In genomic region chr4:84792366-84793301, GRCh38 we compare ENCODE assay signal across 22 cellular contexts.
DNase-seq lines count a peak whose midpoint lies in the region; FAIRE-seq and TF ChIP-seq lines count a peak whose summit lies in the region.
"Had no signal": no experiment of that assay in that cellular context is flagged by ENCODE, and none has a peak within 500 bp of the region (broad histone marks: within the 10 kb centered on the region; RNA-seq: fewer than 3 reads in every experiment).

No MANE protein-coding gene starts in this region.

- H3K18ac ChIP-seq in trophoblast cell (ENCODE audit: low read length): no peak overlapping the region

- H3K4me2 ChIP-seq in trophoblast cell (ENCODE audit: low read length): no peak overlapping the region

- H3K4me1 ChIP-seq in trophoblast cell (ENCODE audit: control insufficient read depth in 1 of 2, insufficient read depth in 2 of 2, low read length in 2 of 2): no peaks in the 10 kb centered on the region
- H3K4me1 ChIP-seq in thyroid gland: no peaks in the 10 kb centered on the region
- H3K4me1 ChIP-seq in esophagus squamous epithelium: no peaks in the 10 kb centered on the region
- H3K4me1 ChIP-seq in kidney (ENCODE audit: control insufficient read depth in 1 of 2, insufficient read depth in 1 of 2, low read depth in 1 of 2, low read length in 2 of 2): no peaks in the 10 kb centered on the region
- H3K4me1 ChIP-seq: colonic mucosa, foreskin keratinocyte, prostate gland, tibial nerve had no signal

- TF ChIP-seq POLR2A in thyroid gland (IDR thresholded peaks at IDR 0.05) (no peak), esophagus squamous epithelium (IDR thresholded peaks at IDR 0.05) (no peak)

- H3K4ac ChIP-seq in trophoblast cell (ENCODE audit: low read depth, low read length): no peak overlapping the region

- no peak overlapping the region for H2AK5ac ChIP-seq in trophoblast cell (ENCODE audit: low read length)

- H4K8ac ChIP-seq in trophoblast cell (ENCODE audit: low read depth, low read length): no peak overlapping the region

- no peak overlapping the region for H2BK5ac ChIP-seq in trophoblast cell (ENCODE audit: low read depth, low read length, poor library complexity)

- H3K79me1 ChIP-seq in trophoblast cell (ENCODE audit: low read length): no peaks in the 10 kb centered on the region

- no peak overlapping the region for H3K4me3 ChIP-seq in fibroblast of the aortic adventitia (ENCODE audit: low read depth, low read length)
- H3K4me3 ChIP-seq in trophoblast cell (ENCODE audit: low read depth, low read length): no peak overlapping the region
- H3K4me3 ChIP-seq in thyroid gland (replicated peaks in 1 of 3): no peak overlapping the region
- no peak overlapping the region for H3K4me3 ChIP-seq in esophagus squamous epithelium
- H3K4me3 ChIP-seq in kidney (ENCODE audit: low read length in 2 of 2): no peak overlapping the region
- H3K4me3 ChIP-seq: colonic mucosa, prostate gland, tibial nerve had no signal

- TF ChIP-seq CTCF in D721Med (IDR thresholded peaks at IDR 0.05; ENCODE audit: insufficient read depth, missing control alignments): no peak
- no peak for TF ChIP-seq CTCF in fibroblast of the aortic adventitia (IDR thresholded peaks at IDR 0.05; ENCODE audit: insufficient read depth, low read length)
- TF ChIP-seq CTCF in thyroid gland (IDR thresholded peaks at IDR 0.05): no peak
- no peak for TF ChIP-seq CTCF in esophagus squamous epithelium (IDR thresholded peaks at IDR 0.05)
- TF ChIP-seq CTCF in kidney (IDR thresholded peaks at IDR 0.05; ENCODE audit: borderline replicate concordance, extremely low read depth, insufficient read depth): no peak

- no peak overlapping the region for H2AFZ ChIP-seq in trophoblast cell (ENCODE audit: insufficient read depth, low read length, poor library complexity)

- intact Hi-C loops in thyroid gland (cut with DNase I) (no loop called here), esophagus squamous epithelium (cut with DNase I) (no loop called here), kidney (cut with DNase I) (no loop called here)

- H3K79me2 ChIP-seq in trophoblast cell (ENCODE audit: control insufficient read depth, insufficient read depth, low read length, poor library complexity): no peaks in the 10 kb centered on the region

- no CpG with 5 or more reads among the region's 4 CpGs for WGBS in trophoblast cell (ENCODE audit: extremely low coverage, insufficient coverage, insufficient read length)
- WGBS in thyroid gland, 2 donors: 91 to 95% methylated on average over 4 of the region's 4 CpGs
- 61 to 82% methylated on average over 4 of the region's 4 CpGs for WGBS in esophagus squamous epithelium, 2 donors

- H3K27me3 ChIP-seq in trophoblast cell (ENCODE audit: insufficient read depth, low read length) (no peaks in the 10 kb centered on the region), thyroid gland (no peaks in the 10 kb centered on the region), esophagus squamous epithelium (no peaks in the 10 kb centered on the region)
- H3K27me3 ChIP-seq: brain microvascular endothelial cell, colonic mucosa, foreskin keratinocyte, tibial nerve had no signal

- no peak overlapping the region for H2BK120ac ChIP-seq in trophoblast cell (ENCODE audit: insufficient read depth, low read length, poor library complexity)

- DNase-seq in D721Med (ENCODE audit: insufficient read length, low spot score) (no peak), SK-N-DZ (ENCODE audit: low spot score) (peak; percentile 85), fibroblast of the aortic adventitia (ENCODE audit: low read depth) (peak; percentile 47), trophoblast cell (peak; percentile 4 to 63), thyroid gland (no peak), esophagus squamous epithelium (lab: John Stamatoyannopoulos, UW) (no peak), kidney (no peak), GF-D8 (lab: John Stamatoyannopoulos, UW) (no peak)
- DNase-seq: activated naive CD8-positive, alpha-beta T cell treated with anti-CD3 and anti-CD28 coated beads for 36 hours; brain microvascular endothelial cell; Calu3; colonic mucosa; endodermal cell; foreskin keratinocyte; hypothalamus; mesendoderm; NCI-H1694 treated with DMSO at 0.1 percent for 48 hours; NCI-H526 treated with DMSO at 0.1 percent for 48 hours; stimulated activated CD4-positive, alpha-beta T cell treated with anti-CD3 and anti-CD28 coated beads, Interleukin-2, amount 100 ng/mL, for 48 hours had no signal

- H3K9me3 ChIP-seq in trophoblast cell (ENCODE audit: insufficient read depth, low read depth, low read length) (no peaks in the 10 kb centered on the region), thyroid gland (no peaks in the 10 kb centered on the region), esophagus squamous epithelium (no peaks in the 10 kb centered on the region), kidney (ENCODE audit: control insufficient read depth in 1 of 2, low read length in 2 of 2) (no peaks in the 10 kb centered on the region)
- H3K9me3 ChIP-seq: colonic mucosa, prostate gland, tibial nerve had no signal

- H3K27ac ChIP-seq in trophoblast cell (ENCODE audit: low read depth, low read length): no peak overlapping the region
- H3K27ac ChIP-seq in thyroid gland: no peak overlapping the region
- no peak overlapping the region for H3K27ac ChIP-seq in esophagus squamous epithelium
- H3K27ac ChIP-seq in kidney (ENCODE audit: low read depth in 2 of 2, low read length in 2 of 2): no peak overlapping the region
- H3K27ac ChIP-seq: brain microvascular endothelial cell, colonic mucosa, foreskin keratinocyte, prostate gland, tibial nerve had no signal

- peak; percentile 35 for FAIRE-seq in D721Med (lab: Jason Lieb, UNC)
- no peak for FAIRE-seq in kidney (lab: Jason Lieb, UNC)
- FAIRE-seq: TTC549 had no signal

- no peak overlapping the region for H2BK12ac ChIP-seq in trophoblast cell (ENCODE audit: low read length)

- H3K14ac ChIP-seq in trophoblast cell (ENCODE audit: low read length): no peak overlapping the region

- H4K12ac ChIP-seq in trophoblast cell (ENCODE audit: low read depth, low read length): no peak overlapping the region

- no peak overlapping the region for H3K23ac ChIP-seq in trophoblast cell (ENCODE audit: low read length)

- H3K9ac ChIP-seq in trophoblast cell (ENCODE audit: low read length): no peak overlapping the region
- H3K9ac ChIP-seq in kidney (ENCODE audit: low read length in 2 of 2): no peak overlapping the region

- no peak overlapping the region for H4K91ac ChIP-seq in trophoblast cell (ENCODE audit: low read depth, low read length)

- H3K36me3 ChIP-seq in trophoblast cell (ENCODE audit: control insufficient read depth in 1 of 2, insufficient read depth in 2 of 2, low read length in 2 of 2) (peaks cover 3 to 6% of the 10 kb centered on the region in 2 experiments), thyroid gland (peaks cover 0 to 3% of the 10 kb centered on the region in 2 donors), esophagus squamous epithelium (peaks cover 0 to 90% (median 0%) of the 10 kb centered on the region in 3 donors), kidney (ENCODE audit: control insufficient read depth in 1 of 2, insufficient read depth in 2 of 2, low read length in 2 of 2) (peaks cover 13 to 29% of the 10 kb centered on the region in 2 donors)
- H3K36me3 ChIP-seq: brain microvascular endothelial cell, colonic mucosa, prostate gland had no signal

Comparison
In these comparisons a context has a peak if more than half of its experiments do, and no peak if none do; other contexts are left out.
1. DNase-seq: peak in SK-N-DZ (single experiment), fibroblast of the aortic adventitia (single experiment) and trophoblast cell (2 of 2); none in D721Med (single experiment), thyroid gland (0 of 2), esophagus squamous epithelium (single experiment), kidney (single experiment) and GF-D8 (single experiment).